ENCODE assay signal across 7 cellular contexts in genomic region chr19:1252818-1253513, GRCh38. TPM values are rescaled to one million over a fixed set of nuclear protein-coding genes. Genes with fewer than 3 reads are reported as not detected.
DNase-seq lines count a peak whose midpoint lies in the region; ATAC-seq and TF ChIP-seq lines count a peak whose summit lies in the region.

No MANE protein-coding gene starts in this region.

- TF ChIP-seq CTCF in suprapubic skin (IDR thresholded peaks at IDR 0.05) = no peak

- peak overlapping the region; percentile 99 for H3K27ac ChIP-seq in epithelial cell of prostate
- peak overlapping the region; percentile 100 for H3K27ac ChIP-seq in muscle layer of colon (ENCODE audit: low read depth, low read length)
- H3K27ac ChIP-seq in suprapubic skin = peak overlapping the region; percentile 99

- no peaks in the 10 kb centered on the region for H3K27me3 ChIP-seq in muscle layer of colon (ENCODE audit: control insufficient read depth in 1 of 2, insufficient read depth in 2 of 2, low read length in 2 of 2)
- H3K27me3 ChIP-seq in suprapubic skin = no peaks in the 10 kb centered on the region

- H3K4me1 ChIP-seq in muscle layer of colon (ENCODE audit: insufficient read depth, low read length) (peaks cover 20% of the 10 kb centered on the region), suprapubic skin (peaks cover 69% of the 10 kb centered on the region)

- ATAC-seq in GM19463 (IDR thresholded peaks at IDR 0.05; ENCODE audit: unreplicated experiment) = no peak

- H3K4me3 ChIP-seq in muscle layer of colon (ENCODE audit: low read depth in 1 of 2, low read length in 2 of 2) (peak overlapping the region; percentile 43 to 75), suprapubic skin (peak overlapping the region; percentile 92)

- WGBS in suprapubic skin = no CpG with 5 or more reads among the region's 26 CpGs

- no peaks in the 10 kb centered on the region for H3K9me3 ChIP-seq in muscle layer of colon (ENCODE audit: low read length)
- no peaks in the 10 kb centered on the region for H3K9me3 ChIP-seq in suprapubic skin

- H3K36me3 ChIP-seq in muscle layer of colon (ENCODE audit: insufficient read depth, low read length) = peaks cover 34% of the 10 kb centered on the region
- H3K36me3 ChIP-seq in suprapubic skin = peaks cover 64% of the 10 kb centered on the region

- H3K9ac ChIP-seq in muscle layer of colon (ENCODE audit: low read length) = peak overlapping the region; percentile 80

- TF ChIP-seq EP300 in suprapubic skin (IDR thresholded peaks at IDR 0.05) = no peak

- TF ChIP-seq POLR2A in GM18526 (IDR thresholded peaks at IDR 0.05; ENCODE audit: extremely low read depth, insufficient read length) = peak; percentile 23
- no peak for TF ChIP-seq POLR2A in suprapubic skin (IDR thresholded peaks at IDR 0.05)

- DNase-seq in NCI-H69 (lab: John Stamatoyannopoulos, UW) = peak; percentile 66
- peak; percentile 61 for DNase-seq in activated T-cell treated with anti-CD3 and anti-CD28 coated beads for 1 hour (ENCODE audit: low read depth)
- no peak for DNase-seq in epithelial cell of prostate (ENCODE audit: low read depth, low spot score)
- peak; percentile 96 for DNase-seq in suprapubic skin (ENCODE audit: low spot score in 2 of 2)

RNA-seq across cellular contexts. Expression of gene MIDN, which starts 4.6 kb away (rescaled TPM):
- 100 to 1,000 TPM in 2 of 4 donors, 10 to 100 TPM in 2; 89.0 to 153 (median 105) TPM for total RNA-seq in suprapubic skin

RNA-seq across cellular contexts. Expression of gene ATP5F1D, which starts 11.4 kb away (rescaled TPM):
- total RNA-seq in suprapubic skin = 100 to 1,000 TPM; 102 to 205 (median 137) TPM

RNA-seq across cellular contexts. Expression of gene CBARP, which starts 15.2 kb away (rescaled TPM):
- total RNA-seq in suprapubic skin = 1 to 10 TPM; 2.9 to 8.6 (median 5.1) TPM

RNA-seq across cellular contexts. Expression of gene CIRBP, which starts 16.2 kb away (rescaled TPM):
- 100 to 1,000 TPM; 338 to 672 (median 451) TPM for total RNA-seq in suprapubic skin

RNA-seq across cellular contexts. Expression of gene FAM174C, which starts 22.4 kb away (rescaled TPM):
- total RNA-seq in suprapubic skin = 10 to 100 TPM; 44.3 to 72.5 (median 58.2) TPM
